In genomic region chr12:106307176-106307575, GRCh38 we compare ENCODE assay signal across 20 cellular contexts. TPM values are rescaled to one million over a fixed set of nuclear protein-coding genes. Genes with fewer than 3 reads are reported as not detected.
DNase-seq lines count a peak whose midpoint lies in the region; ATAC-seq lines count a peak whose summit lies in the region.
"Had no signal": no experiment of that assay in that cellular context is flagged by ENCODE, and none has a peak within 500 bp of the region (broad histone marks: within the 10 kb centered on the region; RNA-seq: fewer than 3 reads in every experiment).

No MANE protein-coding gene starts in this region.

- peaks cover 76% of the 10 kb centered on the region for H3K4me1 Mint-ChIP-seq in activated CD4-positive, alpha-beta T cell treated with anti-CD3 and anti-CD28 coated beads for 36 hours
- H3K4me1 Mint-ChIP-seq in activated CD4-positive, alpha-beta T cell treated with anti-CD3 and anti-CD28 coated beads, Interleukin-2, amount 10 ng/mL, durations not matched to agents 7 days and 5 days: peaks cover 49% of the 10 kb centered on the region
- peaks cover 51 to 89% (median 75%) of the 10 kb centered on the region in 4 donors for H3K4me1 Mint-ChIP-seq in CD4-positive, CD25-positive, alpha-beta regulatory T cell
- peaks cover 59% of the 10 kb centered on the region for H3K4me1 Mint-ChIP-seq in activated T-helper 17 cell treated with anti-CD3 and anti-CD28 coated beads, Interleukin-2, amount 50 U/mL, for 72 hours
- H3K4me1 Mint-ChIP-seq in naive thymus-derived CD8-positive, alpha-beta T cell: peaks cover 55 to 86% (median 81%) of the 10 kb centered on the region in 4 donors

- ATAC-seq in activated CD4-positive, alpha-beta T cell treated with anti-CD3 and anti-CD28 coated beads for 36 hours: no peak
- no peak for ATAC-seq in CD4-positive, CD25-positive, alpha-beta regulatory T cell (ENCODE audit: low read depth in 2 of 2)
- no peak for ATAC-seq in activated T-helper 17 cell treated with anti-CD3 and anti-CD28 coated beads, Interleukin-2, amount 50 U/mL, for 72 hours (replicated peaks)
- no peak for ATAC-seq in naive thymus-derived CD8-positive, alpha-beta T cell
- no peak for ATAC-seq in GM21390 (IDR thresholded peaks at IDR 0.05; ENCODE audit: unreplicated experiment)
- no peak for ATAC-seq in HG03196 (IDR thresholded peaks at IDR 0.05; ENCODE audit: unreplicated experiment)
- ATAC-seq in stimulated activated naive CD8-positive, alpha-beta T cell treated with anti-CD3 and anti-CD28 coated beads, Interleukin-15, Interleukin-2, amounts not matched to agents 100 U/mL and 50 U/mL, for 24 hours: no peak
- ATAC-seq: GM12878 had no signal

- CTCF ChIA-PET in activated CD4-positive, alpha-beta T cell treated with anti-CD3 and anti-CD28 coated beads for 36 hours (lab: Charles Lee): no interaction called here
- CTCF ChIA-PET in activated CD4-positive, alpha-beta T cell treated with anti-CD3 and anti-CD28 coated beads, Interleukin-2, amount 10 ng/mL, durations not matched to agents 7 days and 5 days (lab: Charles Lee): interaction anchor here (0.6 to 1.4 kb wide), 3 partner anchors 11 to 24 kb away, joined by 3 read pairs; no protein-coding TSS in a partner anchor

- DNase-seq in activated CD4-positive, alpha-beta T cell treated with anti-CD3 and anti-CD28 coated beads for 36 hours: no peak
- no peak for DNase-seq in activated CD4-positive, alpha-beta T cell treated with anti-CD3 and anti-CD28 coated beads, Interleukin-2, amount 10 ng/mL, durations not matched to agents 7 days and 5 days
- DNase-seq in CD4-positive, CD25-positive, alpha-beta regulatory T cell: no peak
- no peak for DNase-seq in naive thymus-derived CD8-positive, alpha-beta T cell
- no peak for DNase-seq in stimulated activated naive CD8-positive, alpha-beta T cell treated with anti-CD3 and anti-CD28 coated beads, Interleukin-15, Interleukin-2, amounts not matched to agents 100 U/mL and 50 U/mL, for 24 hours
- DNase-seq: Calu3; DMS79; H9; KBM-7; NCI-H1048; NCI-H226; NCI-H69; NK-92 treated with Interleukin-12 subunit alpha and Interleukin-12 subunit beta, amount 100 ng/mL, for 24 hours had no signal

- H3K4me1 ChIP-seq in CD4-positive, CD25-positive, alpha-beta regulatory T cell (ENCODE audit: control insufficient read depth, insufficient read depth, low read length, poor library complexity, severe bottlenecking): peaks cover 47% of the 10 kb centered on the region

- peak overlapping the region; percentile 25 for H3K27ac ChIP-seq in CD4-positive, CD25-positive, alpha-beta regulatory T cell (ENCODE audit: insufficient read depth, low read length, poor library complexity, severe bottlenecking)
- H3K27ac ChIP-seq: 22Rv1; BLaER1 treated with 17β-estradiol and CSF1 and Interleukin-3, amounts not matched to agents 10 nM and 100 nM; SJSA1 had no signal

- POLR2A ChIA-PET in activated CD4-positive, alpha-beta T cell treated with anti-CD3 and anti-CD28 coated beads for 36 hours (lab: Charles Lee): no interaction called here
- POLR2A ChIA-PET in activated CD4-positive, alpha-beta T cell treated with anti-CD3 and anti-CD28 coated beads, Interleukin-2, amount 10 ng/mL, durations not matched to agents 7 days and 5 days (lab: Charles Lee): no interaction called here
- POLR2A ChIA-PET in naive thymus-derived CD8-positive, alpha-beta T cell (lab: Charles Lee): no interaction called here

- H3K4me3 Mint-ChIP-seq in activated CD4-positive, alpha-beta T cell treated with anti-CD3 and anti-CD28 coated beads for 36 hours: no peak overlapping the region
- H3K4me3 Mint-ChIP-seq in activated CD4-positive, alpha-beta T cell treated with anti-CD3 and anti-CD28 coated beads, Interleukin-2, amount 10 ng/mL, durations not matched to agents 7 days and 5 days: no peak overlapping the region
- H3K4me3 Mint-ChIP-seq in CD4-positive, CD25-positive, alpha-beta regulatory T cell: peak overlapping the region; percentile 6 to 52 (median 46)
- peak overlapping the region; percentile 93 for H3K4me3 Mint-ChIP-seq in activated T-helper 17 cell treated with anti-CD3 and anti-CD28 coated beads, Interleukin-2, amount 50 U/mL, for 72 hours
- H3K4me3 Mint-ChIP-seq in naive thymus-derived CD8-positive, alpha-beta T cell: peak overlapping the region in 3 of 10 donors; percentile 32 to 92 (median 50)
- H3K4me3 Mint-ChIP-seq: H9 had no signal

- intact Hi-C loops in activated CD4-positive, alpha-beta T cell treated with anti-CD3 and anti-CD28 coated beads for 36 hours (cut with DNase I, micrococcal nuclease): no loop called here

- peak overlapping the region; percentile 94 for H3K4me3 ChIP-seq in CD4-positive, CD25-positive, alpha-beta regulatory T cell (ENCODE audit: low read depth, low read length)
- H3K4me3 ChIP-seq: BLaER1 treated with 17β-estradiol and CSF1 and Interleukin-3, amounts not matched to agents 10 nM and 100 nM; GM12878; SJSA1 had no signal

- no peaks in the 10 kb centered on the region for H3K27me3 ChIP-seq in CD4-positive, CD25-positive, alpha-beta regulatory T cell (ENCODE audit: control insufficient read depth, insufficient read depth, low read length)
- H3K27me3 ChIP-seq: BLaER1 treated with 17β-estradiol and CSF1 and Interleukin-3, amounts not matched to agents 10 nM and 100 nM; SJSA1 had no signal

- peak overlapping the region; percentile 39 for H3K27ac Mint-ChIP-seq in activated CD4-positive, alpha-beta T cell treated with anti-CD3 and anti-CD28 coated beads for 36 hours
- no peak overlapping the region for H3K27ac Mint-ChIP-seq in activated CD4-positive, alpha-beta T cell treated with anti-CD3 and anti-CD28 coated beads, Interleukin-2, amount 10 ng/mL, durations not matched to agents 7 days and 5 days
- peak overlapping the region in 2 of 3 donors; percentile 4 to 55 for H3K27ac Mint-ChIP-seq in CD4-positive, CD25-positive, alpha-beta regulatory T cell
- peak overlapping the region; percentile 99 for H3K27ac Mint-ChIP-seq in activated T-helper 17 cell treated with anti-CD3 and anti-CD28 coated beads, Interleukin-2, amount 50 U/mL, for 72 hours
- H3K27ac Mint-ChIP-seq in naive thymus-derived CD8-positive, alpha-beta T cell: peak overlapping the region in 9 of 10 donors; percentile 26 to 99 (median 64)
- H3K27ac Mint-ChIP-seq: H9 had no signal

- no peaks in the 10 kb centered on the region for H3K27me3 Mint-ChIP-seq in activated CD4-positive, alpha-beta T cell treated with anti-CD3 and anti-CD28 coated beads for 36 hours
- no peaks in the 10 kb centered on the region for H3K27me3 Mint-ChIP-seq in activated CD4-positive, alpha-beta T cell treated with anti-CD3 and anti-CD28 coated beads, Interleukin-2, amount 10 ng/mL, durations not matched to agents 7 days and 5 days
- H3K27me3 Mint-ChIP-seq in CD4-positive, CD25-positive, alpha-beta regulatory T cell: peaks cover 13% of the 10 kb centered on the region
- no peaks in the 10 kb centered on the region for H3K27me3 Mint-ChIP-seq in activated T-helper 17 cell treated with anti-CD3 and anti-CD28 coated beads, Interleukin-2, amount 50 U/mL, for 72 hours
- no peaks in the 10 kb centered on the region for H3K27me3 Mint-ChIP-seq in naive thymus-derived CD8-positive, alpha-beta T cell

- H3K9me3 Mint-ChIP-seq in activated CD4-positive, alpha-beta T cell treated with anti-CD3 and anti-CD28 coated beads for 36 hours (ENCODE audit: low read depth): no peaks in the 10 kb centered on the region
- no peaks in the 10 kb centered on the region for H3K9me3 Mint-ChIP-seq in activated CD4-positive, alpha-beta T cell treated with anti-CD3 and anti-CD28 coated beads, Interleukin-2, amount 10 ng/mL, durations not matched to agents 7 days and 5 days
- H3K9me3 Mint-ChIP-seq in CD4-positive, CD25-positive, alpha-beta regulatory T cell: no peaks in the 10 kb centered on the region
- no peaks in the 10 kb centered on the region for H3K9me3 Mint-ChIP-seq in activated T-helper 17 cell treated with anti-CD3 and anti-CD28 coated beads, Interleukin-2, amount 50 U/mL, for 72 hours
- H3K9me3 Mint-ChIP-seq in naive thymus-derived CD8-positive, alpha-beta T cell: no peaks in the 10 kb centered on the region
- H3K9me3 Mint-ChIP-seq: H9 had no signal

- no peaks in the 10 kb centered on the region for H3K36me3 Mint-ChIP-seq in activated CD4-positive, alpha-beta T cell treated with anti-CD3 and anti-CD28 coated beads for 36 hours (ENCODE audit: low read depth)
- peaks cover 2% of the 10 kb centered on the region for H3K36me3 Mint-ChIP-seq in activated CD4-positive, alpha-beta T cell treated with anti-CD3 and anti-CD28 coated beads, Interleukin-2, amount 10 ng/mL, durations not matched to agents 7 days and 5 days (ENCODE audit: low read depth)
- peaks cover 11% of the 10 kb centered on the region for H3K36me3 Mint-ChIP-seq in CD4-positive, CD25-positive, alpha-beta regulatory T cell
- peaks cover 45% of the 10 kb centered on the region for H3K36me3 Mint-ChIP-seq in activated T-helper 17 cell treated with anti-CD3 and anti-CD28 coated beads, Interleukin-2, amount 50 U/mL, for 72 hours (ENCODE audit: low read depth)
- H3K36me3 Mint-ChIP-seq in naive thymus-derived CD8-positive, alpha-beta T cell: peaks cover 0 to 51% (median 2%) of the 10 kb centered on the region in 3 donors

- no peaks in the 10 kb centered on the region for H3K9me3 ChIP-seq in CD4-positive, CD25-positive, alpha-beta regulatory T cell (ENCODE audit: control insufficient read depth in 2 of 2, low read length in 2 of 2)
- H3K9me3 ChIP-seq: BLaER1 treated with 17β-estradiol and CSF1 and Interleukin-3, amounts not matched to agents 10 nM and 100 nM; SJSA1 had no signal

- peaks cover 41% of the 10 kb centered on the region for H3K36me3 ChIP-seq in CD4-positive, CD25-positive, alpha-beta regulatory T cell (ENCODE audit: control insufficient read depth, insufficient read depth, low read length)
- H3K36me3 ChIP-seq: BLaER1 treated with 17β-estradiol and CSF1 and Interleukin-3, amounts not matched to agents 10 nM and 100 nM had no signal

RNA-seq across cellular contexts. Expression of gene TCP11L2, which starts 4.6 kb away (rescaled TPM):
- 10 to 100 TPM in 1 of 2 experiments, 1 to 10 TPM in 1; 8.6 to 11.8 TPM for total RNA-seq in activated CD4-positive, alpha-beta T cell treated with anti-CD3 and anti-CD28 coated beads for 36 hours
- total RNA-seq in activated CD4-positive, alpha-beta T cell treated with anti-CD3 and anti-CD28 coated beads, Interleukin-2, amount 10 ng/mL, durations not matched to agents 7 days and 5 days: 10 to 100 TPM; 20.9 to 21.0 TPM
- 153 TPM for total RNA-seq in CD4-positive, CD25-positive, alpha-beta regulatory T cell
- 10 to 100 TPM; 46.0 to 65.9 (median 64.6) TPM for polyA plus RNA-seq in CD4-positive, CD25-positive, alpha-beta regulatory T cell
- total RNA-seq in activated T-helper 17 cell treated with anti-CD3 and anti-CD28 coated beads, Interleukin-2, amount 50 U/mL, for 72 hours: 10 to 100 TPM in 1 of 2 donors, 1 to 10 TPM in 1; 9.6 to 22.4 TPM
- 100 to 1,000 TPM; 203 to 211 TPM for total RNA-seq in naive thymus-derived CD8-positive, alpha-beta T cell
- polyA plus RNA-seq in naive thymus-derived CD8-positive, alpha-beta T cell: 10 to 100 TPM; 30.6 to 45.4 (median 34.7) TPM

RNA-seq across cellular contexts. Expression of gene POLR3B, which starts 50.4 kb away (rescaled TPM):
- 10 to 100 TPM in 1 of 2 experiments, 1 to 10 TPM in 1; 9.1 to 11.7 TPM for total RNA-seq in activated CD4-positive, alpha-beta T cell treated with anti-CD3 and anti-CD28 coated beads for 36 hours
- 1 to 10 TPM; 5.3 to 6.1 TPM for total RNA-seq in activated CD4-positive, alpha-beta T cell treated with anti-CD3 and anti-CD28 coated beads, Interleukin-2, amount 10 ng/mL, durations not matched to agents 7 days and 5 days
- total RNA-seq in CD4-positive, CD25-positive, alpha-beta regulatory T cell: 5.2 TPM
- 1 to 10 TPM; 3.4 to 5.7 (median 4.6) TPM for polyA plus RNA-seq in CD4-positive, CD25-positive, alpha-beta regulatory T cell
- 1 to 10 TPM; 3.0 to 8.7 TPM for total RNA-seq in activated T-helper 17 cell treated with anti-CD3 and anti-CD28 coated beads, Interleukin-2, amount 50 U/mL, for 72 hours
- total RNA-seq in naive thymus-derived CD8-positive, alpha-beta T cell: 1 to 10 TPM; 8.1 to 9.1 TPM
- polyA plus RNA-seq in naive thymus-derived CD8-positive, alpha-beta T cell: 1 to 10 TPM; 3.1 to 6.2 (median 4.2) TPM

RNA-seq across cellular contexts. Expression of gene CKAP4, which starts 59.4 kb away (rescaled TPM):
- total RNA-seq in activated CD4-positive, alpha-beta T cell treated with anti-CD3 and anti-CD28 coated beads for 36 hours: 10 to 100 TPM; 13.7 to 15.6 TPM
- 1 to 10 TPM; 1.7 to 2.1 TPM for total RNA-seq in activated CD4-positive, alpha-beta T cell treated with anti-CD3 and anti-CD28 coated beads, Interleukin-2, amount 10 ng/mL, durations not matched to agents 7 days and 5 days
- total RNA-seq in CD4-positive, CD25-positive, alpha-beta regulatory T cell: 4.8 TPM
- 1 to 10 TPM; 3.4 to 6.0 (median 4.0) TPM for polyA plus RNA-seq in CD4-positive, CD25-positive, alpha-beta regulatory T cell
- total RNA-seq in activated T-helper 17 cell treated with anti-CD3 and anti-CD28 coated beads, Interleukin-2, amount 50 U/mL, for 72 hours: 1 to 10 TPM; 3.6 to 3.8 TPM
- 10 to 100 TPM; 13.7 to 14.4 TPM for total RNA-seq in naive thymus-derived CD8-positive, alpha-beta T cell
- polyA plus RNA-seq in naive thymus-derived CD8-positive, alpha-beta T cell: 10 to 100 TPM; 11.2 to 11.9 (median 11.2) TPM

Comparison
In these comparisons a context has a peak if more than half of its experiments do, and no peak if none do; other contexts are left out.
1. H3K4me3 Mint-ChIP-seq: peak in CD4-positive, CD25-positive, alpha-beta regulatory T cell (4 of 4) and activated T-helper 17 cell treated with anti-CD3 and anti-CD28 coated beads, Interleukin-2, amount 50 U/mL, for 72 hours (single experiment); none in activated CD4-positive, alpha-beta T cell treated with anti-CD3 and anti-CD28 coated beads for 36 hours (single experiment) and activated CD4-positive, alpha-beta T cell treated with anti-CD3 and anti-CD28 coated beads, Interleukin-2, amount 10 ng/mL, durations not matched to agents 7 days and 5 days (single experiment).